8 cellular contexts compared by ENCODE assay signal in the genomic region with DNA sequence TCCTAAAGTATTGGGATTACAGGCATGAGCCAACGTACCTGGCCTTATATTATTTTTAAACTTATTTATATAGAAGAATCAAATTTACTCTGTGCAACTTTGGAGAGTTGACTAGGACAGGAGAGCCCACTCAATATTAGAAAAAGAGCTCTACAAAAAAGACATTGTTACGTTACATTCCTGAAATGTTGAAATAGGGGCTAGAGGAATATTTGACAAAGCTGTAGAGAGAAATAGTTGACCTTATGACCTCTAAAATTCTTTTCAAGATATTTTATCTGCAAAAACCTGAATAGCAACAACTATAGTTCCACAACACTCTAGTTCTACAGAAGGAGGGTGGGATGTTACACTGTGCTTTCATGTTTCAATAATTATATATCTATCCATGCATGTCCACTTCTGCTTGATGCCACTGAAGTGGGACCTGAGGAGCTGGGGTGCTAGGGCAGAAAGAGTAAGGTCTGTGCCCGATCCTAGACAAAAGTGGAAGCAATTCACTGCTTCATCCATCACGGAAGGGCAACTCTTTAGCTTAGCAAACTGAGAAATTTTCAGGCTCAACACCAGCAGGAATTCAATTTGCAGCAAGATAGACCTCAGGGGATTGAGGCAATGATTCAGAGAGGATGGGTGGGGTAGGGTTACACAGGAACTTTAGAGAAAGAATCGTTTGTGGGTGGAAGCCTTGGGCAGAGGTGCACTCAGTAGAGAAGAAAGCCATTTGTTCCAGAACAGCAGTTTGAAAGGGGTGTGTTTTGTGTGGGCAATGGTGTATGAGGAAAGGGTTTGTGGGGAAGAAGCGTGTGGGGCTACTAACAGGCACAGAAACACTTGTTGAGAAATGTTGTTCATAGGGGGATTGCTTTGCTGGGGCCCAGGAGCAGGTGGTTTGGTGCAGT. TPM values are rescaled to one million over a fixed set of nuclear protein-coding genes. Genes with fewer than 3 reads are reported as not detected.
DNase-seq lines count a peak whose midpoint lies in the region; ATAC-seq, FAIRE-seq and TF ChIP-seq lines count a peak whose summit lies in the region.

No MANE protein-coding gene starts in this region.

- RAD21 ChIA-PET in HCT116 (lab: Charles Lee; ENCODE audit: low non-redundant PET in 1 of 2, low total read pairs in 2 of 2, uncharacterized antibody in 2 of 2, unreplicated experiment in 2 of 2), result no interaction called here

- 44 to 47% (median 44%) methylated on average over 6 of the region's 6 CpGs for WGBS in psoas muscle, 3 donors

- H3K4me3 ChIP-seq in HCT116 (replicated peaks in 1 of 2; ENCODE audit: low read depth in 1 of 2, low read length in 2 of 2) (no peak overlapping the region), mucosa of descending colon (no peak overlapping the region), psoas muscle (no peak overlapping the region)

- FAIRE-seq in GM12891 (lab: Jason Lieb, UNC), result peak; percentile 79

- no peaks in the 10 kb centered on the region for H3K79me2 ChIP-seq in HCT116 (ENCODE audit: insufficient read depth, low read length)

- CTCF ChIA-PET in HCT116 (lab: Charles Lee), result interaction anchor here (1.8 kb wide), 1 partner anchor 115 kb away, joined by 7 read pairs; no protein-coding TSS in a partner anchor

- intact Hi-C loops in HCT116 (cut with micrococcal nuclease), result no loop called here
- intact Hi-C loops in mucosa of descending colon (cut with DNase I, micrococcal nuclease), result no loop called here
- intact Hi-C loops in psoas muscle (cut with DNase I), result loop anchor here in 1 of 2 donors (10.0 kb wide), 1 partner anchor 75 kb away; a partner anchor contains a TSS

- H3K4me2 ChIP-seq in HCT116 (ENCODE audit: low read length), result peak overlapping the region; percentile 18

- DNase-seq in GM12891 (ENCODE audit: insufficient read length, low spot score) (no peak), HCT116 (ENCODE audit: low read depth, low spot score) (no peak), SW480 (ENCODE audit: low spot score) (peak; percentile 41), mucosa of descending colon (no peak), medulla oblongata (ENCODE audit: extremely low spot score) (no peak), NCI-H2029 (lab: John Stamatoyannopoulos, UW) (no peak), GM10266 (ENCODE audit: extremely low spot score) (no peak), psoas muscle (no peak)

- no peaks in the 10 kb centered on the region for H3K27me3 ChIP-seq in HCT116 (ENCODE audit: insufficient read depth, low read length)
- peaks cover 0 to 6% (median 0%) of the 10 kb centered on the region in 3 donors for H3K27me3 ChIP-seq in psoas muscle (ENCODE audit: insufficient read depth in 3 of 3, low read length in 2 of 3)

- H3K9ac ChIP-seq in HCT116 (ENCODE audit: low read length), result no peak overlapping the region

- no peak for TF ChIP-seq CTCF in HCT116 (IDR thresholded peaks at IDR 0.05 in 2 of 3, conservative IDR thresholded peaks at IDR 0.05 in 1 of 3; ENCODE audit: borderline replicate concordance in 1 of 3, insufficient read depth in 1 of 3, low read depth in 2 of 3, low read length in 2 of 3)
- TF ChIP-seq CTCF in mucosa of descending colon (IDR thresholded peaks at IDR 0.05), result no peak
- TF ChIP-seq CTCF in GM10266 (IDR thresholded peaks at IDR 0.05; ENCODE audit: control insufficient read depth, insufficient read depth, low read depth, missing control alignments), result no peak
- TF ChIP-seq CTCF in psoas muscle (IDR thresholded peaks at IDR 0.05), result no peak

- no peak for ATAC-seq in HCT116
- ATAC-seq in mucosa of descending colon, result peak; percentile 60
- ATAC-seq in psoas muscle, result no peak

- no TSS peak for BruUV-seq in HCT116 (replicated peaks; lab: Mats Ljungman, UMichigan)

- H3K27ac ChIP-seq in HCT116 (ENCODE audit: low read depth, low read length), result no peak overlapping the region
- H3K27ac ChIP-seq in psoas muscle, result no peak overlapping the region

- peaks cover 7 to 30% of the 10 kb centered on the region in 2 experiments; a peak in 3 of 4 replicates for H3K4me1 ChIP-seq in HCT116 (ENCODE audit: control insufficient read depth in 1 of 2, insufficient read depth in 2 of 2, low read length in 2 of 2)
- H3K4me1 ChIP-seq in mucosa of descending colon (ENCODE audit: low read depth), result no peaks in the 10 kb centered on the region
- no peaks in the 10 kb centered on the region for H3K4me1 ChIP-seq in psoas muscle

- no peak for TF ChIP-seq RAD21 in HCT116 (IDR thresholded peaks at IDR 0.05; ENCODE audit: low read depth)

- H3K9me2 ChIP-seq in HCT116 (ENCODE audit: insufficient read depth), result no peaks in the 10 kb centered on the region

- H2AFZ ChIP-seq in HCT116 (ENCODE audit: low read depth, low read length, poor library complexity, severe bottlenecking), result no peak overlapping the region

- POLR2A ChIA-PET in HCT116 (lab: Charles Lee), result interaction anchor here (0.6 to 1.7 kb wide), 2 partner anchors 19 to 72 kb away, joined by 3 to 10 read pairs; no protein-coding TSS in a partner anchor

- H3K9me3 ChIP-seq in HCT116 (ENCODE audit: control insufficient read depth in 1 of 2, insufficient read depth in 1 of 2, low read depth in 1 of 2, low read length in 2 of 2) (no peaks in the 10 kb centered on the region), mucosa of descending colon (no peaks in the 10 kb centered on the region), psoas muscle (no peaks in the 10 kb centered on the region)

- no peaks in the 10 kb centered on the region for H3K36me3 ChIP-seq in HCT116 (ENCODE audit: control insufficient read depth in 1 of 2, insufficient read depth in 2 of 2, low read length in 2 of 2)
- H3K36me3 ChIP-seq in mucosa of descending colon (ENCODE audit: low read depth), result no peaks in the 10 kb centered on the region
- H3K36me3 ChIP-seq in psoas muscle (ENCODE audit: insufficient read depth in 1 of 2, low read depth in 1 of 2), result no peaks in the 10 kb centered on the region

- TF ChIP-seq POLR2A in GM12891 (IDR thresholded peaks at IDR 0.05; ENCODE audit: low read depth, low read length) (no peak), HCT116 (IDR thresholded peaks at IDR 0.05; ENCODE audit: borderline replicate concordance, extremely low read depth, insufficient read depth, insufficient read length) (no peak)

- H4K20me1 ChIP-seq in HCT116 (ENCODE audit: insufficient read depth), result no peaks in the 10 kb centered on the region

TF ChIP-seq in GM12891, 5 proteins besides CTCF, POLR2A, EP300 and RAD21:
- TF ChIP-seq POU2F2 (IDR thresholded peaks at IDR 0.05; ENCODE audit: low read depth, low read length), result no peak
- no peak for TF ChIP-seq PAX5 (IDR thresholded peaks at IDR 0.05; ENCODE audit: insufficient read depth, low read length, severe bottlenecking)
- TF ChIP-seq POLR2AphosphoS5 (IDR thresholded peaks at IDR 0.05; ENCODE audit: low read depth, low read length), result no peak
- no peak for TF ChIP-seq SPI1 (IDR thresholded peaks at IDR 0.05; ENCODE audit: low read depth, low read length)
- no peak for TF ChIP-seq TAF1 (IDR thresholded peaks at IDR 0.05; ENCODE audit: low read depth, low read length)
TF ChIP-seq in GM12891: peak in this region for 0.

TF ChIP-seq in HCT116, 20 proteins besides CTCF, POLR2A, EP300 and RAD21 (continues in another document):
- TF ChIP-seq ELF1 (IDR thresholded peaks at IDR 0.05; ENCODE audit: borderline replicate concordance, low read depth) (no peak), ZNF274 (IDR thresholded peaks at IDR 0.05; ENCODE audit: low read depth, low read length) (no peak), FOSL1 (IDR thresholded peaks at IDR 0.05; ENCODE audit: low read depth) (no peak), EZH2phosphoT487 (IDR thresholded peaks at IDR 0.05; ENCODE audit: borderline replicate concordance) (no peak), ZFX (IDR thresholded peaks at IDR 0.05) (no peak), SP1 (IDR thresholded peaks at IDR 0.05; ENCODE audit: low read depth) (no peak)
- TF ChIP-seq, protein P1, sequence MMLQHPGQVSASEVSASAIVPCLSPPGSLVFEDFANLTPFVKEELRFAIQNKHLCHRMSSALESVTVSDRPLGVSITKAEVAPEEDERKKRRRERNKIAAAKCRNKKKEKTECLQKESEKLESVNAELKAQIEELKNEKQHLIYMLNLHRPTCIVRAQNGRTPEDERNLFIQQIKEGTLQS (IDR thresholded peaks at IDR 0.05), result no peak

RNA-seq across cellular contexts. Expression of a gene that starts 16.0 kb away (rescaled TPM):
- 0.13 TPM for polyA plus RNA-seq in GM12891 (2012; ENCODE audit: low read depth, missing spikeins)
- total RNA-seq in HCT116 (2021; ENCODE audit: unreplicated experiment) (0.39 TPM), mucosa of descending colon (1 to 10 TPM in 1 of 3 donors, under 1 TPM in 2; 0.60 to 1.0 (median 0.93) TPM), psoas muscle (under 1 TPM in 2 of 4 donors, not detected in 2; 0.47 to 0.48 TPM)
- polyA plus RNA-seq in HCT116 (2012), result 0.17 and 0.27 TPM in 2 replicates
- under 1 TPM in 1 of 3 donors, not detected in 2; 0.03 TPM for polyA plus RNA-seq in psoas muscle

RNA-seq across cellular contexts. Expression of a gene that starts 20.1 kb away (rescaled TPM):
- polyA plus RNA-seq in GM12891 (2012; ENCODE audit: low read depth, missing spikeins), result 34.3 TPM
- 63.0 TPM for total RNA-seq in HCT116 (2021; ENCODE audit: unreplicated experiment)
- polyA plus RNA-seq in HCT116 (2012), result 80.9 and 86.7 TPM in 2 replicates
- 10 to 100 TPM; 38.8 to 74.8 (median 72.8) TPM for total RNA-seq in mucosa of descending colon
- total RNA-seq in psoas muscle, result 10 to 100 TPM in 2 of 4 donors, 1 to 10 TPM in 2; 3.7 to 13.3 (median 7.3) TPM
- polyA plus RNA-seq in psoas muscle, result 10 to 100 TPM in 1 of 3 donors, 1 to 10 TPM in 2; 4.1 to 42.5 (median 6.0) TPM

RNA-seq across cellular contexts. Expression of a gene that starts 28.1 kb away (rescaled TPM):
- 25.7 TPM for polyA plus RNA-seq in GM12891 (2012; ENCODE audit: low read depth, missing spikeins)
- 35.4 TPM for total RNA-seq in HCT116 (2021; ENCODE audit: unreplicated experiment)
- polyA plus RNA-seq in HCT116 (2012), result 34.6 and 39.5 TPM in 2 replicates
- total RNA-seq in mucosa of descending colon, result 10 to 100 TPM; 40.6 to 48.4 (median 45.5) TPM
- total RNA-seq in psoas muscle, result 10 to 100 TPM; 15.6 to 29.7 (median 20.7) TPM
- 10 to 100 TPM; 23.0 to 56.5 (median 36.8) TPM for polyA plus RNA-seq in psoas muscle

RNA-seq across cellular contexts. Expression of a gene that starts 34.3 kb away (rescaled TPM):
- polyA plus RNA-seq in GM12891 (2012; ENCODE audit: low read depth, missing spikeins), result 248 TPM
- 235 TPM for total RNA-seq in HCT116 (2021; ENCODE audit: unreplicated experiment)
- polyA plus RNA-seq in HCT116 (2012), result 156 and 191 TPM in 2 replicates
- total RNA-seq in mucosa of descending colon, result 100 to 1,000 TPM in 1 of 3 donors, 10 to 100 TPM in 2; 83.9 to 115 (median 93.8) TPM
- total RNA-seq in psoas muscle, result 10 to 100 TPM; 61.1 to 98.4 (median 85.8) TPM
- polyA plus RNA-seq in psoas muscle, result 100 to 1,000 TPM in 1 of 3 donors, 10 to 100 TPM in 2; 90.0 to 111 (median 99.3) TPM

RNA-seq across cellular contexts. Expression of a gene that starts 34.7 kb away (rescaled TPM):
- 30.6 TPM for polyA plus RNA-seq in GM12891 (2012; ENCODE audit: low read depth, missing spikeins)
- total RNA-seq in HCT116 (2021; ENCODE audit: unreplicated experiment) (21.8 TPM), mucosa of descending colon (10 to 100 TPM; 32.7 to 52.0 (median 35.9) TPM), psoas muscle (10 to 100 TPM; 17.2 to 24.4 (median 18.6) TPM)
- polyA plus RNA-seq in HCT116 (2012), result 15.0 and 18.1 TPM in 2 replicates
- polyA plus RNA-seq in psoas muscle, result 10 to 100 TPM; 16.6 to 24.3 (median 18.2) TPM
